ENCODE assay signal across 27 cellular contexts in genomic region chr22:48798281-48799226, GRCh38.
"Had no signal": no experiment of that assay in that cellular context is flagged by ENCODE, and none has a peak within 500 bp of the region (broad histone marks: within the 10 kb centered on the region; RNA-seq: fewer than 3 reads in every experiment).

No MANE protein-coding gene starts in this region.

- H3K27me3 Mint-ChIP-seq: naive B cell; progenitor cell of endocrine pancreas; stimulated activated naive CD8-positive, alpha-beta T cell treated with anti-CD3 and anti-CD28 coated beads, Interleukin-15, Interleukin-2, amounts not matched to agents 100 ng/mL and 50 ng/mL, for 24 hours had no signal

- H3K9me3 ChIP-seq: heart right ventricle, left ventricle myocardium inferior, upper lobe of left lung had no signal

- H3K4me1 ChIP-seq: heart right ventricle, left ventricle myocardium inferior, upper lobe of left lung had no signal

- H3K27ac ChIP-seq: heart right ventricle, left ventricle myocardium inferior, upper lobe of left lung had no signal

- H3K9me3 Mint-ChIP-seq: activated T-helper 1 cell treated with anti-CD3 and anti-CD28 coated beads, Interleukin-12 subunit alpha, Interleukin-12 subunit beta, Interleukin-2, Interleukin-4 antibody, amounts not matched to agents 30 ng/mL and 10 ng/mL and 1 ng/mL, durations not matched to agents 14 hours and 24 hours and 36 hours; mesothelial cell of epicardium; neural crest cell; stimulated activated effector memory CD8-positive, alpha-beta T cell treated with anti-CD3 and anti-CD28 coated beads, Interleukin-12 subunit alpha, Interleukin-12 subunit beta, amount 100 ng/mL, for 72 hours had no signal

- H3K27me3 ChIP-seq: upper lobe of left lung had no signal

- DNase-seq: activated CD4-positive, alpha-beta T cell treated with anti-CD3 and anti-CD28 coated beads for 36 hours; activated CD4-positive, CD25-positive, alpha-beta regulatory T cell; activated CD8-positive, alpha-beta T cell treated with anti-CD3 and anti-CD28 coated beads, Interleukin-2, amount 10 ng/mL, durations not matched to agents 7 days and 5 days; activated gamma-delta T cell treated with Interleukin-2 at 50 U/mL for 16 hours; activated naive CD4-positive, alpha-beta T cell treated with anti-CD3 and anti-CD28 coated beads, Interleukin-2, amount 50 U/mL, for 16 hours; amygdala; central memory CD4-positive, alpha-beta T cell; foreskin fibroblast; heart right ventricle; left ventricle myocardium inferior; mammary epithelial cell; naive B cell; occipital lobe; small intestine; stimulated activated CD4-positive, alpha-beta T cell treated with anti-CD3 and anti-CD28 coated beads, Interleukin-4, amount 100 ng/mL, for 24 hours; T-helper 1 cell; upper lobe of left lung had no signal

- H3K4me3 ChIP-seq: heart right ventricle, left ventricle myocardium inferior, upper lobe of left lung had no signal

- H3K36me3 Mint-ChIP-seq: mesothelial cell of epicardium; stimulated activated effector memory CD8-positive, alpha-beta T cell treated with anti-CD3 and anti-CD28 coated beads, Interleukin-12 subunit alpha, Interleukin-12 subunit beta, amount 100 ng/mL, for 72 hours had no signal

- ATAC-seq: activated CD4-positive, alpha-beta T cell treated with anti-CD3 and anti-CD28 coated beads for 36 hours; activated CD8-positive, alpha-beta T cell treated with anti-CD3 and anti-CD28 coated beads, Interleukin-2, amount 10 ng/mL, durations not matched to agents 7 days and 5 days; esophagus mucosa; heart right ventricle; sciatic nerve; stimulated activated effector memory CD8-positive, alpha-beta T cell treated with anti-CD3 and anti-CD28 coated beads, Interleukin-12 subunit alpha, Interleukin-12 subunit beta, amount 100 ng/mL, for 72 hours had no signal

- FAIRE-seq: small intestine had no signal

- H3K4me1 Mint-ChIP-seq: activated CD4-positive, alpha-beta T cell treated with anti-CD3 and anti-CD28 coated beads for 36 hours; naive B cell; neural crest cell; stimulated activated effector memory CD8-positive, alpha-beta T cell treated with anti-CD3 and anti-CD28 coated beads, Interleukin-12 subunit alpha, Interleukin-12 subunit beta, amount 100 ng/mL, for 72 hours had no signal

- H3K27ac Mint-ChIP-seq: activated CD4-positive, alpha-beta T cell treated with anti-CD3 and anti-CD28 coated beads for 36 hours; activated CD8-positive, alpha-beta T cell treated with anti-CD3 and anti-CD28 coated beads, Interleukin-2, amount 10 ng/mL, durations not matched to agents 7 days and 5 days; activated T-helper 1 cell treated with anti-CD3 and anti-CD28 coated beads, Interleukin-12 subunit alpha, Interleukin-12 subunit beta, Interleukin-2, Interleukin-4 antibody, amounts not matched to agents 30 ng/mL and 10 ng/mL and 1 ng/mL, durations not matched to agents 14 hours and 24 hours and 36 hours; endodermal cell; mesothelial cell of epicardium; naive B cell; progenitor cell of endocrine pancreas; stimulated activated effector memory CD8-positive, alpha-beta T cell treated with anti-CD3 and anti-CD28 coated beads, Interleukin-12 subunit alpha, Interleukin-12 subunit beta, amount 100 ng/mL, for 72 hours; stimulated activated naive CD8-positive, alpha-beta T cell treated with anti-CD3 and anti-CD28 coated beads, Interleukin-15, Interleukin-2, amounts not matched to agents 100 ng/mL and 50 ng/mL, for 24 hours; T-helper 2 cell treated with Interferon-gamma antibody and Interleukin-4, amounts not matched to agents 5 μg/mL and 100 μg/mL, for 36 hours had no signal

- H3K36me3 ChIP-seq: heart right ventricle, left ventricle myocardium inferior, upper lobe of left lung had no signal

- H3K4me3 Mint-ChIP-seq: activated CD4-positive, alpha-beta T cell treated with anti-CD3 and anti-CD28 coated beads for 36 hours; activated CD8-positive, alpha-beta T cell treated with anti-CD3 and anti-CD28 coated beads, Interleukin-2, amount 10 ng/mL, durations not matched to agents 7 days and 5 days; activated T-helper 1 cell treated with anti-CD3 and anti-CD28 coated beads, Interleukin-12 subunit alpha, Interleukin-12 subunit beta, Interleukin-2, Interleukin-4 antibody, amounts not matched to agents 30 ng/mL and 10 ng/mL and 1 ng/mL, durations not matched to agents 14 hours and 24 hours and 36 hours; endodermal cell; mesothelial cell of epicardium; naive B cell; neural crest cell; stimulated activated effector memory CD8-positive, alpha-beta T cell treated with anti-CD3 and anti-CD28 coated beads, Interleukin-12 subunit alpha, Interleukin-12 subunit beta, amount 100 ng/mL, for 72 hours; stimulated activated naive CD8-positive, alpha-beta T cell treated with anti-CD3 and anti-CD28 coated beads, Interleukin-15, Interleukin-2, amounts not matched to agents 100 ng/mL and 50 ng/mL, for 24 hours; T-helper 2 cell treated with Interferon-gamma antibody and Interleukin-4, amounts not matched to agents 5 μg/mL and 100 μg/mL, for 36 hours had no signal
